ENCODE assay signal across 1 cellular context in the genomic region with DNA sequence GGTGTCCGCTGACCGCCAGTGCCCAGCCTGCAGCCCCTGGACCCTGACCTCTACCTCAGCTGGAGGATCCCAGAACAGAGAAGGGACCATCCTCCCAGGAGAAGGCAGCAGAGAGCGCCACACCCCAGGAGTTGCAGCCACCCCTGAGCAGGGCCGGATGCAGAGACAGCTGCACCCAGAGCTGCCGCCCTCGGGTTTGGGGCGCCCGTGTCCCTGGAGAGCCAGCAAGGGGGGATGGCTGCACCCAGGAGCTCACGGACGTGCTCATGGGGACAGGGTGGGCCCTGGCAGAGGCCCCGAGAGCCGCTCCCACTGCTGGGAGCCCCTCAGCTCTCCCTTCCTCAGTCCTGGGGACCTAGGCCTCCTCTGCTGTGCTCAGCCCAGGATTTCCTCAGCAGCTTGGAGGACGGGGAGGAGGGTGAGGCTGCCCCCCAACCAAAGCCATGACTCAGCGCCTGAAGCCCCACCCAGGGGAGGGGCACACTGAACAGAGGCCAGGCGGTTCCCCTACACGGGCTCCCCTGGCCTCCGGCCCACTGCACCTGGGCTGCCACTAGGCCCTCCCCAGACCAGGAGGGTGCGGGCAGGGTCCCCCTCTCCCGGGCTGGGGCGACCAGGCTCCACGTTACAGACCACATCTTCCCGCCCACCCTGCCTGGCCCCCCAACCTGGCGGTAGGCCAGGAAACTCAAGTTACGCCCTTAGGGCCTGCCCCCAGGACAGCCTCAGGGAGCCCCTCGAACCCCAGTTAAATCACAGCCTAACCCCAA.
TF ChIP-seq lines count a peak whose summit lies in the region.

No MANE protein-coding gene starts in this region.

TF ChIP-seq in GM12878, 131 proteins besides CTCF, POLR2A, EP300 and RAD21:
- TF ChIP-seq DPF2 (IDR thresholded peaks at IDR 0.05) (peak; percentile 47), IKZF1 (conservative IDR thresholded peaks at IDR 0.05) (peak; percentile 43; the same call in 1 of the 2 replicates), RUNX3 (IDR thresholded peaks at IDR 0.05; ENCODE audit: low read length) (0 out of 2 replicates have a peak, but pooled peaks have one; percentile 14), BACH1 (IDR thresholded peaks at IDR 0.05; ENCODE audit: borderline replicate concordance) (peak; percentile 75; the same call in 1 of the 2 replicates), PBX3 (IDR thresholded peaks at IDR 0.05; ENCODE audit: insufficient replicate concordance, low read depth, low read length) (no peak), MEF2B (IDR thresholded peaks at IDR 0.05; ENCODE audit: partially characterized antibody, poor library complexity, severe bottlenecking) (peak; percentile 72), YBX1 (IDR thresholded peaks at IDR 0.05) (no peak), BHLHE40 (IDR thresholded peaks at IDR 0.05; ENCODE audit: borderline replicate concordance in 1 of 2, low read depth in 2 of 2, low read length in 1 of 2) (peak in 1 of 2 experiments; percentile 30; a peak in 1 of 4 replicates), NBN (IDR thresholded peaks at IDR 0.05) (0 out of 2 replicates have a peak, but pooled peaks have one; percentile 18), NFXL1 (IDR thresholded peaks at IDR 0.05; ENCODE audit: borderline replicate concordance) (0 out of 2 replicates have a peak, but pooled peaks have one; percentile 32), TCF12 (IDR thresholded peaks at IDR 0.05; ENCODE audit: low read depth, low read length) (peak; percentile 62; the same call in 1 of the 2 replicates), TCF3 (IDR thresholded peaks at IDR 0.05; ENCODE audit: borderline replicate concordance, insufficient read depth, low read depth, low read length) (0 out of 2 replicates have a peak, but pooled peaks have one; percentile 53), GATAD2B (conservative IDR thresholded peaks at IDR 0.05; ENCODE audit: low read depth) (0 out of 2 replicates have a peak, but pooled peaks have one; percentile 23)
- TF ChIP-seq, protein P1, sequence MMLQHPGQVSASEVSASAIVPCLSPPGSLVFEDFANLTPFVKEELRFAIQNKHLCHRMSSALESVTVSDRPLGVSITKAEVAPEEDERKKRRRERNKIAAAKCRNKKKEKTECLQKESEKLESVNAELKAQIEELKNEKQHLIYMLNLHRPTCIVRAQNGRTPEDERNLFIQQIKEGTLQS (IDR thresholded peaks at IDR 0.05; ENCODE audit: borderline replicate concordance, extremely low read depth, low read depth, low read length), result no peak
- TF ChIP-seq, protein P2, sequence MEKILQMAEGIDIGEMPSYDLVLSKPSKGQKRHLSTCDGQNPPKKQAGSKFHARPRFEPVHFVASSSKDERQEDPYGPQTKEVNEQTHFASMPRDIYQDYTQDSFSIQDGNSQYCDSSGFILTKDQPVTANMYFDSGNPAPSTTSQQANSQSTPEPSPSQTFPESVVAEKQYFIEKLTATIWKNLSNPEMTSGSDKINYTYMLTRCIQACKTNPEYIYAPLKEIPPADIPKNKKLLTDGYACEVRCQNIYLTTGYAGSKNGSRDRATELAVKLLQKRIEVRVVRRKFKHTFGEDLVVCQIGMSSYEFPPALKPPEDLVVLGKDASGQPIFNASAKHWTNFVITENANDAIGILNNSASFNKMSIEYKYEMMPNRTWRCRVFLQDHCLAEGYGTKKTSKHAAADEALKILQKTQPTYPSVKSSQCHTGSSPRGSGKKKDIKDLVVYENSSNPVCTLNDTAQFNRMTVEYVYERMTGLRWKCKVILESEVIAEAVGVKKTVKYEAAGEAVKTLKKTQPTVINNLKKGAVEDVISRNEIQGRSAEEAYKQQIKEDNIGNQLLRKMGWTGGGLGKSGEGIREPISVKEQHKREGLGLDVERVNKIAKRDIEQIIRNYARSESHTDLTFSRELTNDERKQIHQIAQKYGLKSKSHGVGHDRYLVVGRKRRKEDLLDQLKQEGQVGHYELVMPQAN (conservative IDR thresholded peaks at IDR 0.05), result peak; percentile 40; the same call in 1 of the 2 replicates
